Comparison of ENCODE assay signal across 16 cellular contexts in the genomic region with DNA sequence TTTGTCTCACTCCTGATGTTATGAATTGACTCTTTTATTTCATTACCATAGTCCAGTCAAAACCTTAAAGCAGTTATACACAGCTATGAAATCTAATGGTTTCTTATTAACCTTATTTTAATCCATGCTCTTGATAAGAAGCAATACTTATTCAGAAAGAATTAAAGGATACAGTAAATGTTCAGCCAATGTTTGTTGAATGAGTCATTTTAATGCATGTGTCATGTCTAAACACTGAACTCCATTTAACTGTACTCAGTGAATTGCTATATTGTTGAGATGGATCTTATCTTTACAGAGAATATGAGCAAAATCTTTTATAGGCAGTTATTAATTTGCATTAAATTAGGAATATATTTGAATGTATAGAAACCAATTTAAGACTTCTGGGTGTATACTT.
DNase-seq lines count a peak whose midpoint lies in the region; ATAC-seq, FAIRE-seq and TF ChIP-seq lines count a peak whose summit lies in the region.
"Had no signal": no experiment of that assay in that cellular context is flagged by ENCODE, and none has a peak within 500 bp of the region (broad histone marks: within the 10 kb centered on the region; RNA-seq: fewer than 3 reads in every experiment).

No MANE protein-coding gene starts in this region.

- H3K9me3 ChIP-seq in fibroblast of lung (ENCODE audit: control insufficient read depth, insufficient read depth, low read depth, low read length), result no peaks in the 10 kb centered on the region
- H3K9me3 ChIP-seq in small intestine (ENCODE audit: control insufficient read depth, low read depth), result no peaks in the 10 kb centered on the region
- no peaks in the 10 kb centered on the region for H3K9me3 ChIP-seq in CD8-positive, alpha-beta T cell (ENCODE audit: low read length)

- H3K36me3 ChIP-seq in fibroblast of lung (ENCODE audit: control insufficient read depth, insufficient read depth, low read length) (no peaks in the 10 kb centered on the region), small intestine (ENCODE audit: control insufficient read depth in 2 of 2, insufficient read depth in 2 of 2, low read length in 2 of 2) (no peaks in the 10 kb centered on the region), GM23338 (ENCODE audit: insufficient read depth) (no peaks in the 10 kb centered on the region)
- no peaks in the 10 kb centered on the region for H3K36me3 ChIP-seq in CD8-positive, alpha-beta T cell (ENCODE audit: insufficient read depth, low read length)

- H3K9me3 Mint-ChIP-seq in GM23338, result no peaks in the 10 kb centered on the region
- no peaks in the 10 kb centered on the region for H3K9me3 Mint-ChIP-seq in CD8-positive, alpha-beta T cell
- H3K9me3 Mint-ChIP-seq: activated CD4-positive, alpha-beta memory T cell treated with anti-CD3 and anti-CD28 coated beads, Interleukin-2, amount 10 ng/mL, durations not matched to agents 7 days and 5 days; activated T-helper 2 cell treated with anti-CD3 and anti-CD28 coated beads, Interferon-gamma antibody, Interleukin-2, Interleukin-4, amounts not matched to agents 10 μg/mL and 5 μg/mL and 100 μg/mL, durations not matched to agents 14 hours and 24 hours and 36 hours; CD4-positive, alpha-beta T cell had no signal

- POLR2A ChIA-PET in CD8-positive, alpha-beta T cell (lab: Charles Lee), result no interaction called here

- TF ChIP-seq CTCF in fibroblast of lung (conservative IDR thresholded peaks at IDR 0.05 in 1 of 2, IDR thresholded peaks at IDR 0.05 in 1 of 2; ENCODE audit: low read depth in 1 of 2, low read length in 2 of 2), result no peak
- TF ChIP-seq CTCF in GM23338 (conservative IDR thresholded peaks at IDR 0.05; ENCODE audit: low read depth in 2 of 2), result no peak
- no peak for TF ChIP-seq CTCF in CD8-positive, alpha-beta T cell (IDR thresholded peaks at IDR 0.05)

- no peaks in the 10 kb centered on the region for H3K79me2 ChIP-seq in fibroblast of lung (ENCODE audit: control insufficient read depth, insufficient read depth, low read length)
- H3K79me2 ChIP-seq in GM23338 (replicated peaks; ENCODE audit: insufficient read depth), result no peaks in the 10 kb centered on the region

- CTCF ChIA-PET in CD8-positive, alpha-beta T cell (lab: Charles Lee), result no interaction called here

- H4K20me1 ChIP-seq in fibroblast of lung (ENCODE audit: control insufficient read depth, extremely low read depth, insufficient read depth, low read length) (no peaks in the 10 kb centered on the region), GM23338 (replicated peaks; ENCODE audit: insufficient read depth) (no peaks in the 10 kb centered on the region)

- H3K27me3 Mint-ChIP-seq in GM23338 (ENCODE audit: insufficient read depth, low read depth, poor library complexity), result no peaks in the 10 kb centered on the region
- H3K27me3 Mint-ChIP-seq in CD8-positive, alpha-beta T cell (ENCODE audit: low read depth), result no peaks in the 10 kb centered on the region
- H3K27me3 Mint-ChIP-seq: activated CD4-positive, alpha-beta memory T cell treated with anti-CD3 and anti-CD28 coated beads, Interleukin-2, amount 10 ng/mL, durations not matched to agents 7 days and 5 days; CD4-positive, alpha-beta T cell had no signal

- H2AFZ ChIP-seq in fibroblast of lung (ENCODE audit: low read length), result no peak overlapping the region
- no peak overlapping the region for H2AFZ ChIP-seq in GM23338

- no peaks in the 10 kb centered on the region for H3K36me3 Mint-ChIP-seq in GM23338 (ENCODE audit: low read depth)
- no peaks in the 10 kb centered on the region for H3K36me3 Mint-ChIP-seq in CD8-positive, alpha-beta T cell
- H3K36me3 Mint-ChIP-seq: natural killer cell had no signal

- FAIRE-seq in RCC 7860 (lab: Jason Lieb, UNC) (peak; percentile 89), small intestine (lab: Jason Lieb, UNC) (peak; percentile 57)

- H3K4me1 ChIP-seq in fibroblast of lung (ENCODE audit: control insufficient read depth, extremely low read depth, insufficient read depth, low read length) (no peaks in the 10 kb centered on the region), small intestine (ENCODE audit: control insufficient read depth in 2 of 2, insufficient read depth in 1 of 2, low read depth in 1 of 2, low read length in 1 of 2) (peaks cover 0 to 3% of the 10 kb centered on the region in 2 donors), GM23338 (ENCODE audit: insufficient read depth) (peaks cover 11% of the 10 kb centered on the region)
- no peaks in the 10 kb centered on the region for H3K4me1 ChIP-seq in CD8-positive, alpha-beta T cell (ENCODE audit: insufficient read depth, low read length)

- H3K4me1 Mint-ChIP-seq in GM23338, result peaks cover 1% of the 10 kb centered on the region; the same call in 1 of the 3 replicates
- no peaks in the 10 kb centered on the region for H3K4me1 Mint-ChIP-seq in CD8-positive, alpha-beta T cell (ENCODE audit: low read depth)
- H3K4me1 Mint-ChIP-seq: activated CD4-positive, alpha-beta memory T cell treated with anti-CD3 and anti-CD28 coated beads, Interleukin-2, amount 10 ng/mL, durations not matched to agents 7 days and 5 days; natural killer cell had no signal

- H3K27ac ChIP-seq in fibroblast of lung (ENCODE audit: insufficient read depth, low read length) (no peak overlapping the region), small intestine (ENCODE audit: low read depth in 1 of 2, low read length in 1 of 2) (no peak overlapping the region), GM23338 (ENCODE audit: low read depth) (no peak overlapping the region)
- no peak overlapping the region for H3K27ac ChIP-seq in CD8-positive, alpha-beta T cell (ENCODE audit: low read depth, low read length)
- H3K27ac ChIP-seq: 22Rv1 had no signal

- no peak overlapping the region for H3K4me3 ChIP-seq in fibroblast of lung (replicated peaks in 1 of 4; ENCODE audit: control extremely low read depth in 1 of 4, insufficient read depth in 1 of 4, low read depth in 3 of 4, low read length in 4 of 4)
- H3K4me3 ChIP-seq in small intestine (ENCODE audit: low read depth in 1 of 2, low read length in 2 of 2), result no peak overlapping the region
- no peak overlapping the region for H3K4me3 ChIP-seq in GM23338
- H3K4me3 ChIP-seq in CD8-positive, alpha-beta T cell (ENCODE audit: low read depth, low read length), result no peak overlapping the region

- no peaks in the 10 kb centered on the region for H3F3A ChIP-seq in GM23338 (replicated peaks; ENCODE audit: low read depth)

- ATAC-seq in GM23338, result no peak
- ATAC-seq in CD8-positive, alpha-beta T cell, result no peak
- ATAC-seq: natural killer cell had no signal

- no peak overlapping the region for H3K27ac Mint-ChIP-seq in GM23338
- H3K27ac Mint-ChIP-seq in CD8-positive, alpha-beta T cell, result no peak overlapping the region
- H3K27ac Mint-ChIP-seq: activated CD4-positive, alpha-beta memory T cell treated with anti-CD3 and anti-CD28 coated beads, Interleukin-2, amount 10 ng/mL, durations not matched to agents 7 days and 5 days; activated T-helper 2 cell treated with anti-CD3 and anti-CD28 coated beads, Interferon-gamma antibody, Interleukin-2, Interleukin-4, amounts not matched to agents 10 μg/mL and 5 μg/mL and 100 μg/mL, durations not matched to agents 14 hours and 24 hours and 36 hours; CD4-positive, alpha-beta T cell; natural killer cell had no signal

- no peaks in the 10 kb centered on the region for H3K9me2 ChIP-seq in GM23338 (ENCODE audit: insufficient read depth)

- DNase-seq in NCI-H1436 treated with DMSO at 0.1 percent for 48 hours (lab: John Stamatoyannopoulos, UW) (peak; percentile 30), NCI-H1436 (lab: John Stamatoyannopoulos, UW) (no peak), RCC 7860 (ENCODE audit: low spot score) (peak; percentile 33), fibroblast of lung (ENCODE audit: low read depth in 2 of 2) (peak; percentile 55 to 61), small intestine (peak; percentile 80), GM23338 (ENCODE audit: low spot score) (no peak), OCI-M1 (lab: John Stamatoyannopoulos, UW) (no peak)
- DNase-seq in CD8-positive, alpha-beta T cell, result no peak
- DNase-seq: activated CD4-positive, alpha-beta memory T cell treated with anti-CD3 and anti-CD28 coated beads, Interleukin-2, amount 10 ng/mL, durations not matched to agents 7 days and 5 days; CD4-positive, alpha-beta T cell; GF-D8; MV-4-11; natural killer cell; NCI-H2171 had no signal

- H3K9ac ChIP-seq in fibroblast of lung (ENCODE audit: insufficient read depth, low read length), result no peak overlapping the region

- no peak overlapping the region for H3K4me3 Mint-ChIP-seq in GM23338
- no peak overlapping the region for H3K4me3 Mint-ChIP-seq in CD8-positive, alpha-beta T cell
- H3K4me3 Mint-ChIP-seq: activated CD4-positive, alpha-beta memory T cell treated with anti-CD3 and anti-CD28 coated beads, Interleukin-2, amount 10 ng/mL, durations not matched to agents 7 days and 5 days; CD4-positive, alpha-beta T cell; natural killer cell had no signal

- no peak overlapping the region for H3K4me2 ChIP-seq in fibroblast of lung (ENCODE audit: extremely low read depth, insufficient read depth, low read length)
- no peak overlapping the region for H3K4me2 ChIP-seq in GM23338

- intact Hi-C loops in CD8-positive, alpha-beta T cell (cut with DNase I, micrococcal nuclease), result no loop called here

- H3K27me3 ChIP-seq in fibroblast of lung (ENCODE audit: control insufficient read depth, insufficient read depth, low read length), result no peaks in the 10 kb centered on the region
- H3K27me3 ChIP-seq in small intestine (ENCODE audit: control insufficient read depth in 2 of 2, insufficient read depth in 2 of 2, low read length in 2 of 2), result no peaks in the 10 kb centered on the region
- no peaks in the 10 kb centered on the region for H3K27me3 ChIP-seq in GM23338 (ENCODE audit: insufficient read depth)
- H3K27me3 ChIP-seq in CD8-positive, alpha-beta T cell (ENCODE audit: insufficient read depth, low read length), result no peaks in the 10 kb centered on the region

TF ChIP-seq in GM23338, 12 proteins besides CTCF, POLR2A, EP300 and RAD21:
- TF ChIP-seq JUNB (IDR thresholded peaks at IDR 0.05; ENCODE audit: unreplicated experiment) (no peak), ZNF114 (CRISPR knock-in tag; IDR thresholded peaks at IDR 0.05) (no peak), EZH2 (IDR thresholded peaks at IDR 0.05; ENCODE audit: low read depth, unreplicated experiment) (no peak), ZNF331 (CRISPR knock-in tag; IDR thresholded peaks at IDR 0.05; ENCODE audit: low read depth) (no peak), EZH2phosphoT487 (IDR thresholded peaks at IDR 0.05; ENCODE audit: unreplicated experiment) (no peak), POLR2AphosphoS5 (IDR thresholded peaks at IDR 0.05; ENCODE audit: low read depth) (no peak), CREB1 (CRISPR knock-in tag; IDR thresholded peaks at IDR 0.05; ENCODE audit: low read depth) (no peak)

Comparison
In these comparisons a context has a peak if more than half of its experiments do, and no peak if none do; other contexts are left out.
1. DNase-seq: peak in NCI-H1436 treated with DMSO at 0.1 percent for 48 hours (single experiment), RCC 7860 (single experiment), fibroblast of lung (2 of 2) and small intestine (single experiment); none in NCI-H1436 (single experiment), GM23338 (single experiment), CD8-positive, alpha-beta T cell (0 of 7) and OCI-M1 (single experiment).